Comparison of ENCODE assay signal across 8 cellular contexts in genomic region chr6:99434702-99435530, GRCh38. TPM values are rescaled to one million over a fixed set of nuclear protein-coding genes. Genes with fewer than 3 reads are reported as not detected.
DNase-seq lines count a peak whose midpoint lies in the region; ATAC-seq and TF ChIP-seq lines count a peak whose summit lies in the region.

No MANE protein-coding gene starts in this region.

- no peak overlapping the region for H3K27ac Mint-ChIP-seq in osteocyte (ENCODE audit: unreplicated experiment)
- no peak overlapping the region for H3K27ac Mint-ChIP-seq in activated T-cell treated with anti-CD3 and anti-CD28 coated beads, Interleukin-2, amount 50 U/mL, for 72 hours
- no peak overlapping the region for H3K27ac Mint-ChIP-seq in activated T-helper 2 cell treated with anti-CD3 and anti-CD28 coated beads, Interferon-gamma antibody, Interleukin-2, Interleukin-4, amounts not matched to agents 10 μg/mL and 5 μg/mL and 100 μg/mL, durations not matched to agents 14 hours and 24 hours and 36 hours

- H3K36me3 ChIP-seq in PC-9 (ENCODE audit: low read depth) = 0 out of 2 replicates have a peak, but pooled peaks cover 4% of the 10 kb centered on the region

- POLR2A ChIA-PET in PC-9 (lab: Charles Lee; ENCODE audit: unreplicated experiment) = no interaction called here

- H3K27me3 ChIP-seq in PC-9 (ENCODE audit: insufficient read depth, low read depth) = no peaks in the 10 kb centered on the region

- DNase-seq in AG09319 (ENCODE audit: extremely low read depth, low read depth) (peak; percentile 5), PC-9 (no peak), osteocyte (ENCODE audit: extremely low spot score, unreplicated experiment) (no peak)
- DNase-seq in activated T-cell treated with anti-CD3 and anti-CD28 coated beads, Interleukin-2, amount 50 U/mL, for 72 hours = no peak
- no peak for DNase-seq in activated T-helper 2 cell treated with anti-CD3 and anti-CD28 coated beads, Interferon-gamma antibody, Interleukin-2, Interleukin-4, amounts not matched to agents 10 μg/mL and 5 μg/mL and 100 μg/mL, durations not matched to agents 14 hours and 24 hours and 36 hours (ENCODE audit: low spot score)

- peaks cover 5% of the 10 kb centered on the region; the same call in 1 of the 2 replicates for H3F3A ChIP-seq in PC-9 (ENCODE audit: insufficient read depth, low read depth)

- TF ChIP-seq POLR2A in GM18505 (IDR thresholded peaks at IDR 0.05; ENCODE audit: borderline replicate concordance, extremely low read depth, insufficient read depth, insufficient read length) = no peak

- no peaks in the 10 kb centered on the region for H3K27me3 Mint-ChIP-seq in osteocyte (ENCODE audit: unreplicated experiment)
- no peaks in the 10 kb centered on the region for H3K27me3 Mint-ChIP-seq in activated T-cell treated with anti-CD3 and anti-CD28 coated beads, Interleukin-2, amount 50 U/mL, for 72 hours (ENCODE audit: low read depth)
- H3K27me3 Mint-ChIP-seq in activated T-helper 2 cell treated with anti-CD3 and anti-CD28 coated beads, Interferon-gamma antibody, Interleukin-2, Interleukin-4, amounts not matched to agents 10 μg/mL and 5 μg/mL and 100 μg/mL, durations not matched to agents 14 hours and 24 hours and 36 hours (ENCODE audit: low read depth) = no peaks in the 10 kb centered on the region

- ATAC-seq in GM18505 (IDR thresholded peaks at IDR 0.05; ENCODE audit: unreplicated experiment) = peak; percentile 72
- ATAC-seq in HG03064 (IDR thresholded peaks at IDR 0.05; ENCODE audit: low read depth, unreplicated experiment) = peak; percentile 83
- peak; percentile 51 for ATAC-seq in esophagus mucosa
- no peak for ATAC-seq in activated T-cell treated with anti-CD3 and anti-CD28 coated beads, Interleukin-2, amount 50 U/mL, for 72 hours (replicated peaks in 1 of 2)

- H3K4me1 Mint-ChIP-seq in osteocyte (ENCODE audit: unreplicated experiment) = no peaks in the 10 kb centered on the region
- no peaks in the 10 kb centered on the region for H3K4me1 Mint-ChIP-seq in activated T-cell treated with anti-CD3 and anti-CD28 coated beads, Interleukin-2, amount 50 U/mL, for 72 hours (ENCODE audit: low read depth)
- H3K4me1 Mint-ChIP-seq in activated T-helper 2 cell treated with anti-CD3 and anti-CD28 coated beads, Interferon-gamma antibody, Interleukin-2, Interleukin-4, amounts not matched to agents 10 μg/mL and 5 μg/mL and 100 μg/mL, durations not matched to agents 14 hours and 24 hours and 36 hours (ENCODE audit: low read depth) = peaks cover 2% of the 10 kb centered on the region

- no peak overlapping the region for H3K27ac ChIP-seq in PC-9

- H3K4me2 ChIP-seq in PC-9 = no peak overlapping the region

- TF ChIP-seq CTCF in AG09319 (IDR thresholded peaks at IDR 0.05; ENCODE audit: low read depth, low read length) (peak; percentile 61), PC-9 (conservative IDR thresholded peaks at IDR 0.05) (peak; percentile 79), osteocyte (IDR thresholded peaks at IDR 0.05) (peak; percentile 65)

- no peaks in the 10 kb centered on the region for H3K4me1 ChIP-seq in PC-9 (replicated peaks; ENCODE audit: insufficient read depth)

- no peaks in the 10 kb centered on the region for H3K9me2 ChIP-seq in PC-9 (ENCODE audit: insufficient read depth)

- intact Hi-C loops in PC-9 (cut with micrococcal nuclease; ENCODE audit: unreplicated experiment) = no loop called here
- intact Hi-C loops in activated T-helper 2 cell treated with anti-CD3 and anti-CD28 coated beads, Interferon-gamma antibody, Interleukin-2, Interleukin-4, amounts not matched to agents 10 μg/mL and 5 μg/mL and 100 μg/mL, durations not matched to agents 14 hours and 24 hours and 36 hours (cut with micrococcal nuclease) = no loop called here

- no peak overlapping the region for H2AFZ ChIP-seq in PC-9

- no peak overlapping the region for H3K4me3 ChIP-seq in PC-9

- peaks cover 11% of the 10 kb centered on the region for H3K36me3 Mint-ChIP-seq in osteocyte (ENCODE audit: unreplicated experiment)
- H3K36me3 Mint-ChIP-seq in activated T-cell treated with anti-CD3 and anti-CD28 coated beads, Interleukin-2, amount 50 U/mL, for 72 hours (ENCODE audit: insufficient read depth in 2 of 2) = peaks cover 0 to 4% of the 10 kb centered on the region in 2 donors
- H3K36me3 Mint-ChIP-seq in activated T-helper 2 cell treated with anti-CD3 and anti-CD28 coated beads, Interferon-gamma antibody, Interleukin-2, Interleukin-4, amounts not matched to agents 10 μg/mL and 5 μg/mL and 100 μg/mL, durations not matched to agents 14 hours and 24 hours and 36 hours (ENCODE audit: low read depth) = peaks cover 11% of the 10 kb centered on the region

- no peaks in the 10 kb centered on the region for H3K9me3 ChIP-seq in PC-9 (ENCODE audit: insufficient read depth, low read depth)

- no TSS peak for BruUV-seq in PC-9 (replicated peaks; lab: Mats Ljungman, UMichigan)

- H3K4me3 Mint-ChIP-seq in osteocyte (ENCODE audit: unreplicated experiment) = no peak overlapping the region
- H3K4me3 Mint-ChIP-seq in activated T-cell treated with anti-CD3 and anti-CD28 coated beads, Interleukin-2, amount 50 U/mL, for 72 hours = no peak overlapping the region
- no peak overlapping the region for H3K4me3 Mint-ChIP-seq in activated T-helper 2 cell treated with anti-CD3 and anti-CD28 coated beads, Interferon-gamma antibody, Interleukin-2, Interleukin-4, amounts not matched to agents 10 μg/mL and 5 μg/mL and 100 μg/mL, durations not matched to agents 14 hours and 24 hours and 36 hours (ENCODE audit: low read depth)

- no peaks in the 10 kb centered on the region for H3K79me2 ChIP-seq in PC-9 (ENCODE audit: low read depth)

- H4K20me1 ChIP-seq in PC-9 (ENCODE audit: insufficient read depth) = no peaks in the 10 kb centered on the region

- no peaks in the 10 kb centered on the region for H3K9me3 Mint-ChIP-seq in osteocyte (ENCODE audit: unreplicated experiment)
- no peaks in the 10 kb centered on the region for H3K9me3 Mint-ChIP-seq in activated T-cell treated with anti-CD3 and anti-CD28 coated beads, Interleukin-2, amount 50 U/mL, for 72 hours
- no peaks in the 10 kb centered on the region for H3K9me3 Mint-ChIP-seq in activated T-helper 2 cell treated with anti-CD3 and anti-CD28 coated beads, Interferon-gamma antibody, Interleukin-2, Interleukin-4, amounts not matched to agents 10 μg/mL and 5 μg/mL and 100 μg/mL, durations not matched to agents 14 hours and 24 hours and 36 hours

- CTCF ChIA-PET in PC-9 (lab: Charles Lee) = no interaction called here

RNA-seq across cellular contexts. Expression of gene PNISR, which starts 9.8 kb away (rescaled TPM):
- total RNA-seq in PC-9 (2021) (104 and 110 TPM in 2 replicates), esophagus mucosa (27.7 TPM), osteocyte (93.9 and 96.5 TPM in 2 replicates)
- 100 to 1,000 TPM; 183 to 192 TPM for total RNA-seq in activated T-cell treated with anti-CD3 and anti-CD28 coated beads, Interleukin-2, amount 50 U/mL, for 72 hours
- 125 and 129 TPM in 2 replicates for total RNA-seq in activated T-helper 2 cell treated with anti-CD3 and anti-CD28 coated beads, Interferon-gamma antibody, Interleukin-2, Interleukin-4, amounts not matched to agents 10 μg/mL and 5 μg/mL and 100 μg/mL, durations not matched to agents 14 hours and 24 hours and 36 hours

RNA-seq across cellular contexts. Expression of gene COQ3, which starts 40.9 kb away (rescaled TPM):
- total RNA-seq in PC-9 (2021) = 10.9 and 14.4 TPM in 2 replicates
- total RNA-seq in esophagus mucosa = 9.2 TPM
- 4.8 and 4.9 TPM in 2 replicates for total RNA-seq in osteocyte
- total RNA-seq in activated T-cell treated with anti-CD3 and anti-CD28 coated beads, Interleukin-2, amount 50 U/mL, for 72 hours = 10 to 100 TPM in 1 of 2 donors, 1 to 10 TPM in 1; 7.0 to 11.8 TPM
- total RNA-seq in activated T-helper 2 cell treated with anti-CD3 and anti-CD28 coated beads, Interferon-gamma antibody, Interleukin-2, Interleukin-4, amounts not matched to agents 10 μg/mL and 5 μg/mL and 100 μg/mL, durations not matched to agents 14 hours and 24 hours and 36 hours = 12.9 and 13.7 TPM in 2 replicates

Comparison
In these comparisons a context has a peak if more than half of its experiments do, and no peak if none do; other contexts are left out.
1. ATAC-seq: peak in GM18505 (single experiment), HG03064 (single experiment) and esophagus mucosa (single experiment); none in activated T-cell treated with anti-CD3 and anti-CD28 coated beads, Interleukin-2, amount 50 U/mL, for 72 hours (0 of 2).
2. Peak in every context shown above with its lines, with median percentiles within 50 percentile points of each other: CTCF ChIP-seq.